9 cellular contexts compared by ENCODE assay signal in the genomic region with DNA sequence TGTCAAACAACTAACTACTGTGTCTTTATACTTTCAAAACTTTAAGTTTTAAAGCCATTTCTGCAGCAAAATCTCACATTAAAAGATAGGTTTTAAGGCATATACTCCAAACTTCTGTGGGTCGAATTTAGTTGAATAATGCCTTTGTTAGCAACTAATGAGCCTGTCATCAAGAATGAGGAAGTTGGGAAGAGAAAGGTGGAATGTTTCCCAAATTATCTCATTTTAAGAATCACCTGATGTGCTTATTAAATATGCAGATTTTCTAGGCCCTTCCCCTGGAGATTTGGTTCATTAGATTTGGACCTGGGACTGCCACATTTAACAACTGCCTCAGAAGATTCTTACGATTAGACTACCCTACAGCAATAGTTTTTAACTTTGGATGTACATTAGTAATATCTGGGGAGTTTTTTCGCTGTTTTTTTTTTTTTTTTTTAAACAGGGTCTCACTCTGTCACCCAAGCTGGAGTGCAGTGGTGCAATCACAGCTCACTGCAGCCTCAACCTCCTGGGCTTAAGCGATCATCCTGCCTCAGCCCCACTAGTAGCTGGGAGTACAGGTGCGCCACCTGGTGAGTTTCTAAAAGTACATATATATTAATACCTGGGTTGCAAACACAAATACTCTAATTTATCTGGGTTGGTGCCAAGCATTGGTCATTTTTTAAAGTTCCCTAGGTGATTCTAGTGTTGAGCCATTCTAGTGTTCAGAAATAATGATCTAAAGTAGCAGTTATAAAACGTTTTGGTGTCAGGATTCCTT. TPM values are rescaled to one million over a fixed set of nuclear protein-coding genes. Genes with fewer than 3 reads are reported as not detected.
A peak's percentile ranks its signal among the peaks of the same experiment; 100 is the strongest.
DNase-seq lines count a peak whose midpoint lies in the region; ATAC-seq and TF ChIP-seq lines count a peak whose summit lies in the region.
"Had no signal": no experiment of that assay in that cellular context is flagged by ENCODE, and none has a peak within 500 bp of the region (broad histone marks: within the 10 kb centered on the region; RNA-seq: fewer than 3 reads in every experiment).

No MANE protein-coding gene starts in this region.

- H3K36me3 Mint-ChIP-seq in effector memory CD8-positive, alpha-beta T cell (ENCODE audit: insufficient read depth) = no peaks in the 10 kb centered on the region

- H3K4me3 ChIP-seq in GM12875 (ENCODE audit: low read depth, low read length) (no peak overlapping the region), aorta (ENCODE audit: low read length in 2 of 2) (no peak overlapping the region)

- 58 to 70% methylated on average over 6 of the region's 6 CpGs for WGBS in aorta, 2 donors

- intact Hi-C loops in aorta (cut with DNase I) = no loop called here

- no peaks in the 10 kb centered on the region for H3K4me1 ChIP-seq in aorta (ENCODE audit: control insufficient read depth in 1 of 2, insufficient read depth in 2 of 2, low read length in 2 of 2)

- H3K9me3 ChIP-seq in aorta (ENCODE audit: control insufficient read depth, low read length) = no peaks in the 10 kb centered on the region

- peaks cover 0 to 6% of the 10 kb centered on the region in 2 donors for H3K27me3 Mint-ChIP-seq in effector memory CD8-positive, alpha-beta T cell

- peak overlapping the region; percentile 49 for H3K27ac ChIP-seq in epithelial cell of prostate
- no peak overlapping the region for H3K27ac ChIP-seq in aorta (ENCODE audit: low read depth in 1 of 2, low read length in 2 of 2)

- ATAC-seq in GM21390 (IDR thresholded peaks at IDR 0.05; ENCODE audit: unreplicated experiment) (peak; percentile 41), aorta (ENCODE audit: low FRiP score) (no peak)
- no peak for ATAC-seq in effector memory CD8-positive, alpha-beta T cell (replicated peaks)

- no peaks in the 10 kb centered on the region for H3K36me3 ChIP-seq in aorta (ENCODE audit: control insufficient read depth in 1 of 2, insufficient read depth in 2 of 2, low read length in 1 of 2)

- DNase-seq in HT-29 (ENCODE audit: low spot score) (peak; percentile 3), epithelial cell of prostate (ENCODE audit: low read depth, low spot score) (no peak), aorta (no peak), AG08396 (ENCODE audit: low spot score) (no peak), DMS114 treated with DMSO at 0.1 percent for 48 hours (lab: John Stamatoyannopoulos, UW; ENCODE audit: unreplicated experiment) (no peak)
- no peak for DNase-seq in effector memory CD8-positive, alpha-beta T cell
- DNase-seq: glutamatergic neuron had no signal

- no peaks in the 10 kb centered on the region for H3K9me3 Mint-ChIP-seq in effector memory CD8-positive, alpha-beta T cell

- peak; percentile 15; the same call in 1 of the 2 replicates for TF ChIP-seq CTCF in GM12875 (IDR thresholded peaks at IDR 0.05; ENCODE audit: borderline replicate concordance, insufficient read depth, low read depth, low read length)

- H3K27ac Mint-ChIP-seq in effector memory CD8-positive, alpha-beta T cell = no peak overlapping the region

- no peaks in the 10 kb centered on the region for H3K27me3 ChIP-seq in aorta (ENCODE audit: control insufficient read depth in 1 of 2, insufficient read depth in 2 of 2, low read length in 1 of 2)

- no peaks in the 10 kb centered on the region for H3K4me1 Mint-ChIP-seq in effector memory CD8-positive, alpha-beta T cell (ENCODE audit: low read depth in 2 of 2)

- no peak overlapping the region for H3K4me3 Mint-ChIP-seq in effector memory CD8-positive, alpha-beta T cell

RNA-seq across cellular contexts. Expression of a gene that starts 16.1 kb away (rescaled TPM):
- not detected in 2 replicates for total RNA-seq in HT-29 (2014; rRNA removed; shearing (Covaris generic))
- total RNA-seq in aorta = 1 to 10 TPM; 3.2 to 4.4 TPM
- polyA plus RNA-seq in aorta = 1 to 10 TPM in 1 of 2 donors, under 1 TPM in 1; 0.46 to 4.5 TPM

RNA-seq across cellular contexts. Expression of a gene that starts 59.6 kb away (rescaled TPM):
- total RNA-seq in HT-29 (2014; rRNA removed; shearing (Covaris generic)) = 1.2 and 1.5 TPM in 2 replicates
- 10 to 100 TPM; 13.2 to 14.2 TPM for total RNA-seq in aorta
- polyA plus RNA-seq in aorta = 10 to 100 TPM in 1 of 2 donors, 1 to 10 TPM in 1; 2.5 to 14.3 TPM
